Comparison of ENCODE assay signal across 8 cellular contexts in genomic region chr3:30354972-30355371, GRCh38.
DNase-seq lines count a peak whose midpoint lies in the region; ATAC-seq and TF ChIP-seq lines count a peak whose summit lies in the region.

No MANE protein-coding gene starts in this region.

- no peaks in the 10 kb centered on the region for H3K36me3 ChIP-seq in cardiac muscle cell
- no peaks in the 10 kb centered on the region for H3K36me3 ChIP-seq in gastroesophageal sphincter
- H3K36me3 ChIP-seq in uterus, result no peaks in the 10 kb centered on the region

- H3K9me3 ChIP-seq in cardiac muscle cell (ENCODE audit: low read depth) (no peaks in the 10 kb centered on the region), gastroesophageal sphincter (no peaks in the 10 kb centered on the region), uterus (no peaks in the 10 kb centered on the region)

- intact Hi-C loops in Right ventricle myocardium superior (cut with DNase I), result loop anchor here (10.0 kb wide), 1 partner anchor 250 kb away; the partner anchor contains the start of gene TGFBR2
- intact Hi-C loops in uterus (cut with DNase I; ENCODE audit: low total_unique reads), result no loop called here

- H3K4me1 ChIP-seq in cardiac muscle cell (ENCODE audit: low read depth) (peaks cover 11% of the 10 kb centered on the region), gastroesophageal sphincter (peaks cover 6 to 55% (median 16%) of the 10 kb centered on the region in 3 donors), uterus (no peaks in the 10 kb centered on the region)

- TF ChIP-seq EP300 in gastroesophageal sphincter (IDR thresholded peaks at IDR 0.05), result no peak

- H3K4me3 ChIP-seq in cardiac muscle cell, result no peak overlapping the region
- no peak overlapping the region for H3K4me3 ChIP-seq in gastroesophageal sphincter
- H3K4me3 ChIP-seq in uterus, result no peak overlapping the region

- 71 to 75% methylated on average over 7 of the region's 7 CpGs for WGBS in gastroesophageal sphincter (ENCODE audit: low coverage in 1 of 2), 2 donors

- peak overlapping the region; percentile 49 for H3K27ac ChIP-seq in cardiac muscle cell
- peak overlapping the region; percentile 67 to 89 (median 76) for H3K27ac ChIP-seq in gastroesophageal sphincter
- H3K27ac ChIP-seq in uterus, result peak overlapping the region; percentile 66 to 76

- no peak for ATAC-seq in Right ventricle myocardium superior (ENCODE audit: poor library complexity)
- ATAC-seq in gastroesophageal sphincter, result no peak
- ATAC-seq in GM21737 (IDR thresholded peaks at IDR 0.05; ENCODE audit: unreplicated experiment), result no peak
- no peak for ATAC-seq in HG02938 (IDR thresholded peaks at IDR 0.05; ENCODE audit: unreplicated experiment)

- no peak for TF ChIP-seq CTCF in cardiac muscle cell (IDR thresholded peaks at IDR 0.05; ENCODE audit: low read depth, low read length)
- no peak for TF ChIP-seq CTCF in gastroesophageal sphincter (IDR thresholded peaks at IDR 0.05)
- TF ChIP-seq CTCF in uterus (IDR thresholded peaks at IDR 0.05), result no peak

- H3K27me3 ChIP-seq in cardiac muscle cell, result no peaks in the 10 kb centered on the region
- no peaks in the 10 kb centered on the region for H3K27me3 ChIP-seq in gastroesophageal sphincter
- no peaks in the 10 kb centered on the region for H3K27me3 ChIP-seq in uterus

- DNase-seq in cardiac muscle cell (ENCODE audit: low read depth in 1 of 2, low spot score in 1 of 2) (no peak), Right ventricle myocardium superior (no peak), NCI-H345 (lab: John Stamatoyannopoulos, UW) (peak; percentile 92), uterus (no peak), HuH-7.5 (ENCODE audit: low spot score) (no peak)

- TF ChIP-seq POLR2A in gastroesophageal sphincter (IDR thresholded peaks at IDR 0.05) (no peak), uterus (IDR thresholded peaks at IDR 0.05) (no peak)
